ENCODE assay signal across 2 cellular contexts in the genomic region with DNA sequence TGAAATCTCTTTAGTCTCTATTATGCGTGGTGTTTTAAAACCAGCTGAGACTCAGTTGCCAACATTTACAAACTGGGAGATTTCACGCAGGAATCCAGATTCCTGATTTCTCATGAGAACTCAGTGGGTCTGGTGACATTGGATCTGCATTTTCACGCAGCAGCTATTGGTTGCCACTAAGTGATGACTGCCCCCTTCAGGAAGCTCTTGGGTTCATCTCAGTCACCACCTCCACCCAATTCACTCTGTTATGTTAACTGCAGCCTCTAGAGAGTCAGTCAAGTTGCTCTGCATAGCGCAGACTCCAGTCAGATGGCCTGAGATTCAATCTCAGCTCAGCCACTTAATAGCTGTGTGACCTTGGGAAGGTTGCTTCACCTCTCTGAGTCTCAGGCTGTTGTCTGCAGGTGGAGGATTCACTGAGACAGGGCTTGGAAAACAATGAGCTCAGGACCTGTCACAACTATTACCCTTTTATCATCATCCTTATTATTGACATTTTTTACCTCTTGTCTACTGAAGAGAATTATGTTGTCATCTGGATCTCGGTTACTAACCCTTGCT.
TF ChIP-seq lines count a peak whose summit lies in the region.

No MANE protein-coding gene starts in this region.

TF ChIP-seq in GM23338, 12 proteins besides CTCF, POLR2A, EP300 and RAD21 (continued from another document):
- TF ChIP-seq, protein P1, sequence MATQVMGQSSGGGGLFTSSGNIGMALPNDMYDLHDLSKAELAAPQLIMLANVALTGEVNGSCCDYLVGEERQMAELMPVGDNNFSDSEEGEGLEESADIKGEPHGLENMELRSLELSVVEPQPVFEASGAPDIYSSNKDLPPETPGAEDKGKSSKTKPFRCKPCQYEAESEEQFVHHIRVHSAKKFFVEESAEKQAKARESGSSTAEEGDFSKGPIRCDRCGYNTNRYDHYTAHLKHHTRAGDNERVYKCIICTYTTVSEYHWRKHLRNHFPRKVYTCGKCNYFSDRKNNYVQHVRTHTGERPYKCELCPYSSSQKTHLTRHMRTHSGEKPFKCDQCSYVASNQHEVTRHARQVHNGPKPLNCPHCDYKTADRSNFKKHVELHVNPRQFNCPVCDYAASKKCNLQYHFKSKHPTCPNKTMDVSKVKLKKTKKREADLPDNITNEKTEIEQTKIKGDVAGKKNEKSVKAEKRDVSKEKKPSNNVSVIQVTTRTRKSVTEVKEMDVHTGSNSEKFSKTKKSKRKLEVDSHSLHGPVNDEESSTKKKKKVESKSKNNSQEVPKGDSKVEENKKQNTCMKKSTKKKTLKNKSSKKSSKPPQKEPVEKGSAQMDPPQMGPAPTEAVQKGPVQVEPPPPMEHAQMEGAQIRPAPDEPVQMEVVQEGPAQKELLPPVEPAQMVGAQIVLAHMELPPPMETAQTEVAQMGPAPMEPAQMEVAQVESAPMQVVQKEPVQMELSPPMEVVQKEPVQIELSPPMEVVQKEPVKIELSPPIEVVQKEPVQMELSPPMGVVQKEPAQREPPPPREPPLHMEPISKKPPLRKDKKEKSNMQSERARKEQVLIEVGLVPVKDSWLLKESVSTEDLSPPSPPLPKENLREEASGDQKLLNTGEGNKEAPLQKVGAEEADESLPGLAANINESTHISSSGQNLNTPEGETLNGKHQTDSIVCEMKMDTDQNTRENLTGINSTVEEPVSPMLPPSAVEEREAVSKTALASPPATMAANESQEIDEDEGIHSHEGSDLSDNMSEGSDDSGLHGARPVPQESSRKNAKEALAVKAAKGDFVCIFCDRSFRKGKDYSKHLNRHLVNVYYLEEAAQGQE (IDR thresholded peaks at IDR 0.05; ENCODE audit: unreplicated experiment) = no peak
- TF ChIP-seq STAT1 (IDR thresholded peaks at IDR 0.05; ENCODE audit: unreplicated experiment) (no peak), CREB1 (CRISPR knock-in tag; IDR thresholded peaks at IDR 0.05; ENCODE audit: low read depth) (no peak), JUNB (IDR thresholded peaks at IDR 0.05; ENCODE audit: unreplicated experiment) (no peak), POLR2AphosphoS5 (IDR thresholded peaks at IDR 0.05; ENCODE audit: low read depth) (no peak), ZNF114 (CRISPR knock-in tag; IDR thresholded peaks at IDR 0.05) (no peak), ZNF331 (CRISPR knock-in tag; IDR thresholded peaks at IDR 0.05; ENCODE audit: low read depth) (no peak), NANOG (IDR thresholded peaks at IDR 0.05; ENCODE audit: borderline replicate concordance) (no peak)
- TF ChIP-seq, protein P2, sequence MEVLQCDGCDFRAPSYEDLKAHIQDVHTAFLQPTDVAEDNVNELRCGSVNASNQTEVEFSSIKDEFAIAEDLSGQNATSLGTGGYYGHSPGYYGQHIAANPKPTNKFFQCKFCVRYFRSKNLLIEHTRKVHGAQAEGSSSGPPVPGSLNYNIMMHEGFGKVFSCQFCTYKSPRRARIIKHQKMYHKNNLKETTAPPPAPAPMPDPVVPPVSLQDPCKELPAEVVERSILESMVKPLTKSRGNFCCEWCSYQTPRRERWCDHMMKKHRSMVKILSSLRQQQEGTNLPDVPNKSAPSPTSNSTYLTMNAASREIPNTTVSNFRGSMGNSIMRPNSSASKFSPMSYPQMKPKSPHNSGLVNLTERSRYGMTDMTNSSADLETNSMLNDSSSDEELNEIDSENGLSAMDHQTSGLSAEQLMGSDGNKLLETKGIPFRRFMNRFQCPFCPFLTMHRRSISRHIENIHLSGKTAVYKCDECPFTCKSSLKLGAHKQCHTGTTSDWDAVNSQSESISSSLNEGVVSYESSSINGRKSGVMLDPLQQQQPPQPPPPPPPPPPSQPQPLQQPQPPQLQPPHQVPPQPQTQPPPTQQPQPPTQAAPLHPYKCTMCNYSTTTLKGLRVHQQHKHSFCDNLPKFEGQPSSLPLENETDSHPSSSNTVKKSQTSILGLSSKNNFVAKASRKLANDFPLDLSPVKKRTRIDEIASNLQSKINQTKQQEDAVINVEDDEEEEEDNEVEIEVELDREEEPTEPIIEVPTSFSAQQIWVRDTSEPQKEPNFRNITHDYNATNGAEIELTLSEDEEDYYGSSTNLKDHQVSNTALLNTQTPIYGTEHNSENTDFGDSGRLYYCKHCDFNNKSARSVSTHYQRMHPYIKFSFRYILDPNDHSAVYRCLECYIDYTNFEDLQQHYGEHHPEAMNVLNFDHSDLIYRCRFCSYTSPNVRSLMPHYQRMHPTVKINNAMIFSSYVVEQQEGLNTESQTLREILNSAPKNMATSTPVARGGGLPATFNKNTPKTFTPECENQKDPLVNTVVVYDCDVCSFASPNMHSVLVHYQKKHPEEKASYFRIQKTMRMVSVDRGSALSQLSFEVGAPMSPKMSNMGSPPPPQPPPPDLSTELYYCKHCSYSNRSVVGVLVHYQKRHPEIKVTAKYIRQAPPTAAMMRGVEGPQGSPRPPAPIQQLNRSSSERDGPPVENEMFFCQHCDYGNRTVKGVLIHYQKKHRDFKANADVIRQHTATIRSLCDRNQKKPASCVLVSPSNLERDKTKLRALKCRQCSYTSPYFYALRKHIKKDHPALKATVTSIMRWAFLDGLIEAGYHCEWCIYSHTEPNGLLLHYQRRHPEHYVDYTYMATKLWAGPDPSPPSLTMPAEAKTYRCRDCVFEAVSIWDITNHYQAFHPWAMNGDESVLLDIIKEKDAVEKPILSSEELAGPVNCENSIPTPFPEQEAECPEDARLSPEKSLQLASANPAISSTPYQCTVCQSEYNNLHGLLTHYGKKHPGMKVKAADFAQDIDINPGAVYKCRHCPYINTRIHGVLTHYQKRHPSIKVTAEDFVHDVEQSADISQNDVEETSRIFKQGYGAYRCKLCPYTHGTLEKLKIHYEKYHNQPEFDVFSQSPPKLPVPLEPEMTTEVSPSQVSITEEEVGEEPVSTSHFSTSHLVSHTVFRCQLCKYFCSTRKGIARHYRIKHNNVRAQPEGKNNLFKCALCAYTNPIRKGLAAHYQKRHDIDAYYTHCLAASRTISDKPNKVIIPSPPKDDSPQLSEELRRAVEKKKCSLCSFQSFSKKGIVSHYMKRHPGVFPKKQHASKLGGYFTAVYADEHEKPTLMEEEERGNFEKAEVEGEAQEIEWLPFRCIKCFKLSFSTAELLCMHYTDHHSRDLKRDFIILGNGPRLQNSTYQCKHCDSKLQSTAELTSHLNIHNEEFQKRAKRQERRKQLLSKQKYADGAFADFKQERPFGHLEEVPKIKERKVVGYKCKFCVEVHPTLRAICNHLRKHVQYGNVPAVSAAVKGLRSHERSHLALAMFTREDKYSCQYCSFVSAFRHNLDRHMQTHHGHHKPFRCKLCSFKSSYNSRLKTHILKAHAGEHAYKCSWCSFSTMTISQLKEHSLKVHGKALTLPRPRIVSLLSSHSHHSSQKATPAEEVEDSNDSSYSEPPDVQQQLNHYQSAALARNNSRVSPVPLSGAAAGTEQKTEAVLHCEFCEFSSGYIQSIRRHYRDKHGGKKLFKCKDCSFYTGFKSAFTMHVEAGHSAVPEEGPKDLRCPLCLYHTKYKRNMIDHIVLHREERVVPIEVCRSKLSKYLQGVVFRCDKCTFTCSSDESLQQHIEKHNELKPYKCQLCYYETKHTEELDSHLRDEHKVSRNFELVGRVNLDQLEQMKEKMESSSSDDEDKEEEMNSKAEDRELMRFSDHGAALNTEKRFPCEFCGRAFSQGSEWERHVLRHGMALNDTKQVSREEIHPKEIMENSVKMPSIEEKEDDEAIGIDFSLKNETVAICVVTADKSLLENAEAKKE (CRISPR knock-in tag; IDR thresholded peaks at IDR 0.05) = no peak
TF ChIP-seq in GM23338: peak in this region for 0.

TF ChIP-seq in SK-N-SH treated with all-trans-retinoic acid at 6 μM for 48 hours, 23 proteins besides CTCF, POLR2A, EP300 and RAD21 (continued from another document):
- TF ChIP-seq, protein P3, sequence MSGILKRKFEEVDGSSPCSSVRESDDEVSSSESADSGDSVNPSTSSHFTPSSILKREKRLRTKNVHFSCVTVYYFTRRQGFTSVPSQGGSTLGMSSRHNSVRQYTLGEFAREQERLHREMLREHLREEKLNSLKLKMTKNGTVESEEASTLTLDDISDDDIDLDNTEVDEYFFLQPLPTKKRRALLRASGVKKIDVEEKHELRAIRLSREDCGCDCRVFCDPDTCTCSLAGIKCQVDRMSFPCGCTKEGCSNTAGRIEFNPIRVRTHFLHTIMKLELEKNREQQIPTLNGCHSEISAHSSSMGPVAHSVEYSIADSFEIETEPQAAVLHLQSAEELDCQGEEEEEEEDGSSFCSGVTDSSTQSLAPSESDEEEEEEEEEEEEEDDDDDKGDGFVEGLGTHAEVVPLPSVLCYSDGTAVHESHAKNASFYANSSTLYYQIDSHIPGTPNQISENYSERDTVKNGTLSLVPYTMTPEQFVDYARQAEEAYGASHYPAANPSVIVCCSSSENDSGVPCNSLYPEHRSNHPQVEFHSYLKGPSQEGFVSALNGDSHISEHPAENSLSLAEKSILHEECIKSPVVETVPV (CRISPR knock-in tag; IDR thresholded peaks at IDR 0.05) = no peak
- no peak for TF ChIP-seq TCF4 (CRISPR knock-in tag; IDR thresholded peaks at IDR 0.05; ENCODE audit: borderline replicate concordance)
- no peak for TF ChIP-seq PPARA (CRISPR knock-in tag; IDR thresholded peaks at IDR 0.05; ENCODE audit: borderline replicate concordance)
- no peak for TF ChIP-seq ZNF8 (CRISPR knock-in tag; IDR thresholded peaks at IDR 0.05)
TF ChIP-seq in SK-N-SH treated with all-trans-retinoic acid at 6 μM for 48 hours: peak in this region for 0.
